ENCODE assay signal across 26 cellular contexts in the genomic region with DNA sequence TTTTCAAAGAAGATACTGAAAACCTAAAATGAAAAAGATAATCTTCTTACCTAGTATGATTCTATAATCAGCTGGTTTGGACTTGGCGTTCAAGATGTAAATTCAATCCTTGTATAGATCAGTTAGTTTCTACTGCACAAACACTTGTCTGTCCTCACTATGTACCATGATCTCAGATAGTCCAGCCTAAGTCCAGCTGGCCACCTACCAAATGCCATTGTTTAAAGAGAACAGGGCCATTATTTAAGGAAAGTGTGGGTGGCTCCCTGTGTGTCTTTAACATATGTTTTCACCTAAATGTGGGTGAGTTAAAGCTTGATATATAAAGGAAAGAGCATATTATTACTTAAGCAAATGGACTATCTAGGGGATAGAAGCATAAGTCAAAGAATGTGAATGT. TPM values are rescaled to one million over a fixed set of nuclear protein-coding genes. Genes with fewer than 3 reads are reported as not detected.
"Had no signal": no experiment of that assay in that cellular context is flagged by ENCODE, and none has a peak within 500 bp of the region (broad histone marks: within the 10 kb centered on the region; RNA-seq: fewer than 3 reads in every experiment).

No MANE protein-coding gene starts in this region.

- H3K4me3 Mint-ChIP-seq: activated B cell treated with CpG ODN at 0.5 μM for 24 hours; activated CD8-positive, alpha-beta T cell treated with anti-CD3 and anti-CD28 coated beads for 36 hours; activated naive CD4-positive, alpha-beta T cell treated with anti-CD3 and anti-CD28 coated beads, Interleukin-2, amount 50 U/mL, for 24 hours; activated naive CD8-positive, alpha-beta T cell treated with anti-CD3 and anti-CD28 coated beads, Interleukin-2, amount 50 U/mL, for 24 hours; effector memory CD8-positive, alpha-beta T cell; nephron; stimulated activated effector memory CD8-positive, alpha-beta T cell treated with anti-CD3 and anti-CD28 coated beads, Interleukin-12 subunit alpha, Interleukin-12 subunit beta, amount 100 ng/mL, for 72 hours; stimulated activated naive CD8-positive, alpha-beta T cell treated with anti-CD3 and anti-CD28 coated beads, Interleukin-15, Interleukin-2, amounts not matched to agents 100 ng/mL and 50 ng/mL, for 24 hours; T-helper 2 cell treated with Interferon-gamma antibody and Interleukin-4, amounts not matched to agents 5 μg/mL and 100 μg/mL, for 36 hours had no signal

- H3K9me3 Mint-ChIP-seq: activated B cell treated with CpG ODN at 0.5 μM for 24 hours; activated CD8-positive, alpha-beta T cell treated with anti-CD3 and anti-CD28 coated beads for 36 hours; activated naive CD4-positive, alpha-beta T cell treated with anti-CD3 and anti-CD28 coated beads, Interleukin-2, amount 50 U/mL, for 24 hours; activated naive CD8-positive, alpha-beta T cell treated with anti-CD3 and anti-CD28 coated beads, Interleukin-2, amount 50 U/mL, for 24 hours; activated T-helper 2 cell treated with anti-CD3 and anti-CD28 coated beads, Interferon-gamma antibody, Interleukin-2, Interleukin-4, amounts not matched to agents 10 μg/mL and 5 μg/mL and 100 μg/mL, durations not matched to agents 14 hours and 24 hours and 36 hours; effector memory CD8-positive, alpha-beta T cell; nephron; stimulated activated effector memory CD8-positive, alpha-beta T cell treated with anti-CD3 and anti-CD28 coated beads, Interleukin-12 subunit alpha, Interleukin-12 subunit beta, amount 100 ng/mL, for 72 hours; stimulated activated naive CD8-positive, alpha-beta T cell treated with anti-CD3 and anti-CD28 coated beads, Interleukin-15, Interleukin-2, amounts not matched to agents 100 ng/mL and 50 ng/mL, for 24 hours; T-helper 2 cell treated with Interferon-gamma antibody and Interleukin-4, amounts not matched to agents 5 μg/mL and 100 μg/mL, for 36 hours had no signal

- ATAC-seq: activated CD8-positive, alpha-beta T cell treated with anti-CD3 and anti-CD28 coated beads for 36 hours; activated naive CD8-positive, alpha-beta T cell treated with anti-CD3 and anti-CD28 coated beads, Interleukin-2, amount 50 U/mL, for 24 hours; effector memory CD8-positive, alpha-beta T cell; left lung; sciatic nerve; stimulated activated effector memory CD8-positive, alpha-beta T cell treated with anti-CD3 and anti-CD28 coated beads, Interleukin-12 subunit alpha, Interleukin-12 subunit beta, amount 100 ng/mL, for 72 hours had no signal

- H3K4me1 Mint-ChIP-seq: activated B cell treated with CpG ODN at 0.5 μM for 24 hours; activated naive CD4-positive, alpha-beta T cell treated with anti-CD3 and anti-CD28 coated beads, Interleukin-2, amount 50 U/mL, for 24 hours; activated naive CD8-positive, alpha-beta T cell treated with anti-CD3 and anti-CD28 coated beads, Interleukin-2, amount 50 U/mL, for 24 hours; stimulated activated effector memory CD8-positive, alpha-beta T cell treated with anti-CD3 and anti-CD28 coated beads, Interleukin-12 subunit alpha, Interleukin-12 subunit beta, amount 100 ng/mL, for 72 hours had no signal

- DNase-seq: activated B cell treated with CpG ODN at 0.5 μM for 24 hours; activated CD4-positive, alpha-beta T cell treated with anti-CD3 and anti-CD28 coated beads, Interleukin-2, amount 50 U/mL, for 1 hour; activated CD8-positive, alpha-beta T cell treated with anti-CD3 and anti-CD28 coated beads for 36 hours; activated naive CD8-positive, alpha-beta T cell treated with anti-CD3 and anti-CD28 coated beads, Interleukin-2, amount 50 U/mL, for 24 hours; activated T-cell treated with anti-CD3 and anti-CD28 coated beads, Interleukin-2, amount 50 U/mL, for 48 hours; colonic mucosa; effector memory CD8-positive, alpha-beta T cell; heart right ventricle; kidney glomerular epithelial cell; left lung; retina; stimulated activated CD4-positive, alpha-beta T cell treated with anti-CD3 and anti-CD28 coated beads, Interleukin-12 subunit alpha, Interleukin-12 subunit beta, amount 100 ng/mL, for 4 hours; stimulated activated CD4-positive, alpha-beta T cell treated with anti-CD3 and anti-CD28 coated beads, Interleukin-4, amount 100 ng/mL, for 1 hour; T-helper 1 cell; tibial artery had no signal

- H3K27ac ChIP-seq: breast epithelium, colonic mucosa, heart right ventricle, left lung, skin epidermis, tibial artery had no signal

- H3K36me3 ChIP-seq: breast epithelium, colonic mucosa, heart right ventricle, left lung, tibial artery had no signal

- H3K27me3 Mint-ChIP-seq: activated CD8-positive, alpha-beta T cell treated with anti-CD3 and anti-CD28 coated beads for 36 hours; activated naive CD8-positive, alpha-beta T cell treated with anti-CD3 and anti-CD28 coated beads, Interleukin-2, amount 50 U/mL, for 24 hours; effector memory CD8-positive, alpha-beta T cell; stimulated activated naive CD8-positive, alpha-beta T cell treated with anti-CD3 and anti-CD28 coated beads, Interleukin-15, Interleukin-2, amounts not matched to agents 100 ng/mL and 50 ng/mL, for 24 hours had no signal

- H3K9me3 ChIP-seq: breast epithelium, colonic mucosa, heart right ventricle, left lung, tibial artery had no signal

- H3K27me3 ChIP-seq: breast epithelium, colonic mucosa, heart right ventricle, left lung, tibial artery had no signal

- H3K4me1 ChIP-seq: breast epithelium, colonic mucosa, left lung had no signal

- H3K4me3 ChIP-seq: breast epithelium, colonic mucosa, heart right ventricle, left lung, lung, skin epidermis, tibial artery had no signal

- H3K36me3 Mint-ChIP-seq: activated naive CD4-positive, alpha-beta T cell treated with anti-CD3 and anti-CD28 coated beads, Interleukin-2, amount 50 U/mL, for 24 hours; stimulated activated effector memory CD8-positive, alpha-beta T cell treated with anti-CD3 and anti-CD28 coated beads, Interleukin-12 subunit alpha, Interleukin-12 subunit beta, amount 100 ng/mL, for 72 hours had no signal

- H3K27ac Mint-ChIP-seq: activated B cell treated with CpG ODN at 0.5 μM for 24 hours; activated CD8-positive, alpha-beta T cell treated with anti-CD3 and anti-CD28 coated beads for 36 hours; activated naive CD4-positive, alpha-beta T cell treated with anti-CD3 and anti-CD28 coated beads, Interleukin-2, amount 50 U/mL, for 24 hours; activated naive CD8-positive, alpha-beta T cell treated with anti-CD3 and anti-CD28 coated beads, Interleukin-2, amount 50 U/mL, for 24 hours; activated T-helper 2 cell treated with anti-CD3 and anti-CD28 coated beads, Interferon-gamma antibody, Interleukin-2, Interleukin-4, amounts not matched to agents 10 μg/mL and 5 μg/mL and 100 μg/mL, durations not matched to agents 14 hours and 24 hours and 36 hours; effector memory CD8-positive, alpha-beta T cell; nephron; stimulated activated effector memory CD8-positive, alpha-beta T cell treated with anti-CD3 and anti-CD28 coated beads, Interleukin-12 subunit alpha, Interleukin-12 subunit beta, amount 100 ng/mL, for 72 hours; stimulated activated naive CD8-positive, alpha-beta T cell treated with anti-CD3 and anti-CD28 coated beads, Interleukin-15, Interleukin-2, amounts not matched to agents 100 ng/mL and 50 ng/mL, for 24 hours; T-helper 2 cell treated with Interferon-gamma antibody and Interleukin-4, amounts not matched to agents 5 μg/mL and 100 μg/mL, for 36 hours had no signal

RNA-seq across cellular contexts. Expression of gene BLID, which starts 38.6 kb away (rescaled TPM):
- total RNA-seq: activated B cell treated with CpG ODN at 0.5 μM for 24 hours; activated CD8-positive, alpha-beta T cell treated with anti-CD3 and anti-CD28 coated beads for 36 hours; activated T-helper 2 cell treated with anti-CD3 and anti-CD28 coated beads, Interferon-gamma antibody, Interleukin-2, Interleukin-4, amounts not matched to agents 10 μg/mL and 5 μg/mL and 100 μg/mL, durations not matched to agents 14 hours and 24 hours and 36 hours; colonic mucosa had no signal
- polyA plus RNA-seq: esophagus, heart right ventricle, lung had no signal
